2 cellular contexts compared by ENCODE assay signal in genomic region chr9:134969401-134969800, GRCh38.
TF ChIP-seq lines count a peak whose summit lies in the region.

No MANE protein-coding gene starts in this region.

TF ChIP-seq in H1, 55 proteins besides CTCF, POLR2A, EP300 and RAD21:
- TF ChIP-seq POLR2AphosphoS5 (IDR thresholded peaks at IDR 0.05; ENCODE audit: low read depth, low read length) (no peak), JUND (IDR thresholded peaks at IDR 0.05; ENCODE audit: low read length) (no peak), RXRA (IDR thresholded peaks at IDR 0.05; ENCODE audit: insufficient read depth, low read depth, low read length) (no peak), HDAC6 (IDR thresholded peaks at IDR 0.05; ENCODE audit: low read depth, low read length) (no peak), CTBP2 (IDR thresholded peaks at IDR 0.05; ENCODE audit: borderline replicate concordance, insufficient read depth, insufficient read length, low read length) (no peak), FOSL1 (IDR thresholded peaks at IDR 0.05; ENCODE audit: insufficient read depth, low read depth, low read length) (no peak), EGR1 (IDR thresholded peaks at IDR 0.05; ENCODE audit: borderline replicate concordance, low read depth, low read length) (no peak), GTF2F1 (IDR thresholded peaks at IDR 0.05; ENCODE audit: borderline replicate concordance, low read depth, low read length) (no peak), SRF (IDR thresholded peaks at IDR 0.05; ENCODE audit: low read depth, low read length) (no peak), CBX8 (IDR thresholded peaks at IDR 0.05; ENCODE audit: borderline replicate concordance, low read depth, low read length) (no peak), CHD7 (IDR thresholded peaks at IDR 0.05; ENCODE audit: insufficient replicate concordance, low read length) (no peak)
TF ChIP-seq in H1: peak in this region for 0.

TF ChIP-seq in GM23338, 12 proteins besides CTCF, POLR2A, EP300 and RAD21:
- TF ChIP-seq JUNB (IDR thresholded peaks at IDR 0.05; ENCODE audit: unreplicated experiment) (no peak), CREB1 (CRISPR knock-in tag; IDR thresholded peaks at IDR 0.05; ENCODE audit: low read depth) (no peak), NANOG (IDR thresholded peaks at IDR 0.05; ENCODE audit: borderline replicate concordance) (no peak), EZH2phosphoT487 (IDR thresholded peaks at IDR 0.05; ENCODE audit: unreplicated experiment) (no peak), STAT1 (IDR thresholded peaks at IDR 0.05; ENCODE audit: unreplicated experiment) (no peak), EZH2 (IDR thresholded peaks at IDR 0.05; ENCODE audit: low read depth, unreplicated experiment) (no peak), ETS1 (IDR thresholded peaks at IDR 0.05) (no peak), REST (IDR thresholded peaks at IDR 0.05; ENCODE audit: unreplicated experiment) (no peak), POLR2AphosphoS5 (IDR thresholded peaks at IDR 0.05; ENCODE audit: low read depth) (no peak), ZNF331 (CRISPR knock-in tag; IDR thresholded peaks at IDR 0.05; ENCODE audit: low read depth) (no peak)
